In the genomic region with DNA sequence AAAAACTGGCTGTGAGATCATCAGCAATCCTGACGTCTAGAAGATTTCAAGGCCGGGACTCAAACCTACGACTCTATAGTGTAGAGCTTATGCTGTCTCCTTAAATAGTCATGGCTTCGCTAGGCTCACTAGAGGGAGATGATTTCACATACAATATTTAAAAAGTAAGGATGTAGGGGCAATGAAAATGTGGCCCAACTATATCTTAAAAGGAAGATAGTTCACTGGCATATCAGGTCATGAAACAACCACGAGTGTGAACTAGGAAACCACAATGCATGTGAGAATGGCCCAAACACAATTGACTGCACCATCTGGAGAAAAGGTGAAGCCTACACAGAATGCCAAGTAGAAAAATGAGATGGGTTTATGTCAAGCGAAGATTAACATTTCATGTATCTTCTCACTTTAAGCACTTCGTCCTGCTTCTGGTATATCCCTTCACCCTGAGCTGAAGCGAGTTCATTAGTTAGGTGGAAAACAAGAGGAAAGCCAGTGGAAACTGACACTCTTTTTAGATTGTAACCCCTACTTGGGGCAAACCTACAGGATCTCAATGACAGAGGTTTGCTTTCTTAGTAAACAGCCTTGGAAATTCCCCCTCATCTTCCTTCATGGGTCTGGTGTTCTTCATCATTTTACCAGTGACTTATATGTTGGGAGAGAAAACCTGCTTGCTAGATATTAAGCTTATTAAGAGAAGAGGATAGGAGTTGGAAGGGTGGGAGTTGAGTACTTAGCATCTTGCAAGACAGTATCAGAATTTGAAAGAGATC, we compare ENCODE assay signal across 1 cellular context.
TF ChIP-seq lines count a peak whose summit lies in the region.

No MANE protein-coding gene starts in this region.

TF ChIP-seq in IMR-90, 13 proteins besides CTCF, POLR2A, EP300 and RAD21:
- TF ChIP-seq RCOR1 (IDR thresholded peaks at IDR 0.05; ENCODE audit: insufficient replicate concordance, low read length) (no peak), CEBPB (IDR thresholded peaks at IDR 0.05; ENCODE audit: low read depth, low read length) (no peak), SMC3 (IDR thresholded peaks at IDR 0.05; ENCODE audit: low read depth, low read length) (no peak), MAFK (IDR thresholded peaks at IDR 0.05; ENCODE audit: low read depth, low read length) (no peak), MAZ (IDR thresholded peaks at IDR 0.05; ENCODE audit: borderline replicate concordance, low read depth, low read length) (no peak), MXI1 (IDR thresholded peaks at IDR 0.05; ENCODE audit: borderline replicate concordance, low read depth, low read length) (no peak)
- TF ChIP-seq, protein P1, sequence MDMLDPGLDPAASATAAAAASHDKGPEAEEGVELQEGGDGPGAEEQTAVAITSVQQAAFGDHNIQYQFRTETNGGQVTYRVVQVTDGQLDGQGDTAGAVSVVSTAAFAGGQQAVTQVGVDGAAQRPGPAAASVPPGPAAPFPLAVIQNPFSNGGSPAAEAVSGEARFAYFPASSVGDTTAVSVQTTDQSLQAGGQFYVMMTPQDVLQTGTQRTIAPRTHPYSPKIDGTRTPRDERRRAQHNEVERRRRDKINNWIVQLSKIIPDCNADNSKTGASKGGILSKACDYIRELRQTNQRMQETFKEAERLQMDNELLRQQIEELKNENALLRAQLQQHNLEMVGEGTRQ (IDR thresholded peaks at IDR 0.05; ENCODE audit: low read depth, low read length): no peak
- TF ChIP-seq, protein P2, sequence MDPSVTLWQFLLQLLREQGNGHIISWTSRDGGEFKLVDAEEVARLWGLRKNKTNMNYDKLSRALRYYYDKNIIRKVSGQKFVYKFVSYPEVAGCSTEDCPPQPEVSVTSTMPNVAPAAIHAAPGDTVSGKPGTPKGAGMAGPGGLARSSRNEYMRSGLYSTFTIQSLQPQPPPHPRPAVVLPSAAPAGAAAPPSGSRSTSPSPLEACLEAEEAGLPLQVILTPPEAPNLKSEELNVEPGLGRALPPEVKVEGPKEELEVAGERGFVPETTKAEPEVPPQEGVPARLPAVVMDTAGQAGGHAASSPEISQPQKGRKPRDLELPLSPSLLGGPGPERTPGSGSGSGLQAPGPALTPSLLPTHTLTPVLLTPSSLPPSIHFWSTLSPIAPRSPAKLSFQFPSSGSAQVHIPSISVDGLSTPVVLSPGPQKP (IDR thresholded peaks at IDR 0.05; ENCODE audit: borderline replicate concordance, low read depth, low read length): no peak
